Comparison of ENCODE assay signal across 12 cellular contexts in the genomic region with DNA sequence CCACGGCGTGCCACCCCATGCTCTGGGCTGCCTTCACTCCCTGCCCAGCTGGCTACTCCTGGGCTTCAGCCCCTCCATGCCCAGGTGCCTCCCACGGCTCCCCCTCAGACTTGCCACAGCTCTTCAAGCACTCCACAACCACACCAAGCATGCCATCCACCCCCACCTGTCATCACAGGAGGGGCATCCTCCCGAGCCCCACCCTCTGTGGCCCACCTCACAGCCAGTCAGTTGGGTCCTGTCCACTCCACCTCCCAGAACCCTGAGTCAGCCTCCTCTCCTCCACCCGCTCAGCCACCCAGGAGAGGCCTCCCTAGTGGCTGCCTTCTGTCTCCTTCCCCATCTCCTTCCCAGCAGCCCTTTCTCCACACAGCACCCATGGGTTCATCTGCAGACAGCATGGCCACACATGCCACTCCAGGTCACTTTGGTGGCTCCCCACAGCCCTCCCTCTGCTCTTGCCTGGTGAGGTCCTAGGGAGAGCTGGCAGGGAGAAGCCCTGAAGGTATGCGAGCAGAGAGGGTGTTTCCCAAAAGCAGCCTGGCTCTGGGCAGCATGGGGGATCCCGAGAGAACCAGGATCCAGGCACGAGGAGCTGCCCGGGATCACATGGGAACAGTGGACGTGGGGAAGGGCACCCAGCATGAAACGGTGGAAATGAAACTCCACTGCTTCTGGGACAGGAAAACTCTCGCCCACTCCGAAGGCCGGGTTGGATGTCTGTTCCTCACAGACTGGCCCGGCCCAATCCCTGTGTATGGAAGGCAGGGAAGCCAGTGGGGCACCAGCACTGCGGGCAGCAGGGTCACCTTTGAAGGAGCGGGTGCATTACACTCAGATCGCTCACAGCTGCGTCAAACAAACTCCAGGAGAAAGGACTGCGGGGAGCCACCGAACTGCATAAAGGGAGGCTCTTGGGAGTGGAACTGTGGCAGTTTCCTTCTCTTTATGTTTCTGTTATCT. TPM values are rescaled to one million over a fixed set of nuclear protein-coding genes. Genes with fewer than 3 reads are reported as not detected.
DNase-seq lines count a peak whose midpoint lies in the region; ATAC-seq, FAIRE-seq and TF ChIP-seq lines count a peak whose summit lies in the region.
"Had no signal": no experiment of that assay in that cellular context is flagged by ENCODE, and none has a peak within 500 bp of the region (broad histone marks: within the 10 kb centered on the region; RNA-seq: fewer than 3 reads in every experiment).

No MANE protein-coding gene starts in this region.

- H3K9ac ChIP-seq in astrocyte (ENCODE audit: low read length), result no peak overlapping the region
- H3K9ac ChIP-seq in neural progenitor cell, result no peak overlapping the region

- no peak overlapping the region for H3K27ac Mint-ChIP-seq in astrocyte (ENCODE audit: unreplicated experiment)
- no peak overlapping the region for H3K27ac Mint-ChIP-seq in neural progenitor cell

- H3F3A ChIP-seq in neural progenitor cell (ENCODE audit: low read depth), result no peaks in the 10 kb centered on the region

- H3K27me3 Mint-ChIP-seq in astrocyte (ENCODE audit: low read depth, unreplicated experiment) (peaks cover 13% of the 10 kb centered on the region), neural progenitor cell (ENCODE audit: insufficient read depth, low read depth) (peaks cover 31% of the 10 kb centered on the region)

- H3K36me3 Mint-ChIP-seq in astrocyte (ENCODE audit: low read depth, unreplicated experiment) (peaks cover 6% of the 10 kb centered on the region), neural progenitor cell (no peaks in the 10 kb centered on the region)
- H3K36me3 Mint-ChIP-seq: naive thymus-derived CD4-positive, alpha-beta T cell had no signal

- no peaks in the 10 kb centered on the region for H3K9me3 Mint-ChIP-seq in astrocyte (ENCODE audit: unreplicated experiment)
- peaks cover 10% of the 10 kb centered on the region for H3K9me3 Mint-ChIP-seq in neural progenitor cell

- H3K9me3 ChIP-seq in astrocyte (ENCODE audit: insufficient read depth, low read depth, low read length) (no peaks in the 10 kb centered on the region), neural progenitor cell (ENCODE audit: low read depth) (no peaks in the 10 kb centered on the region), upper lobe of left lung (no peaks in the 10 kb centered on the region)
- H3K9me3 ChIP-seq: body of pancreas had no signal

- peaks cover 4% of the 10 kb centered on the region for H3K27me3 ChIP-seq in astrocyte (ENCODE audit: insufficient read depth, low read length)
- peaks cover 65% of the 10 kb centered on the region for H3K27me3 ChIP-seq in neural progenitor cell
- peaks cover 0 to 7% (median 0%) of the 10 kb centered on the region in 4 donors for H3K27me3 ChIP-seq in upper lobe of left lung

- intact Hi-C loops in left cardiac atrium (cut with DNase I), result no loop called here

- DNase-seq in astrocyte (ENCODE audit: low read depth) (no peak), left cardiac atrium (no peak), neural progenitor cell (ENCODE audit: low spot score) (no peak), upper lobe of left lung (peak in 1 of 2 donors; percentile 50), T-helper 2 cell (no peak), NCI-H1105 (lab: John Stamatoyannopoulos, UW) (no peak)
- DNase-seq: naive thymus-derived CD4-positive, alpha-beta T cell; NCI-H1417 treated with DMSO at 0.1 percent for 48 hours; NCI-H526 had no signal

- H3K4me3 ChIP-seq in astrocyte (ENCODE audit: insufficient read depth, low read depth, low read length) (no peak overlapping the region), neural progenitor cell (no peak overlapping the region), upper lobe of left lung (peak overlapping the region in 3 of 4 donors; percentile 57 to 91 (median 62))
- H3K4me3 ChIP-seq: body of pancreas had no signal

- H3K4me1 Mint-ChIP-seq in astrocyte (ENCODE audit: low read depth, unreplicated experiment), result peaks cover 20% of the 10 kb centered on the region
- H3K4me1 Mint-ChIP-seq in neural progenitor cell, result peaks cover 11% of the 10 kb centered on the region

- H3K79me2 ChIP-seq in astrocyte (ENCODE audit: insufficient read depth, low read length) (peaks cover 7% of the 10 kb centered on the region), neural progenitor cell (ENCODE audit: low read depth) (no peaks in the 10 kb centered on the region)

- H3K4me2 ChIP-seq in astrocyte (ENCODE audit: low read length) (no peak overlapping the region), neural progenitor cell (no peak overlapping the region)

- no peak for TF ChIP-seq EP300 in upper lobe of left lung (IDR thresholded peaks at IDR 0.05)

- WGBS in upper lobe of left lung, 2 donors, result 56 to 63% methylated on average over 19 to 21 of the region's 21 CpGs

- ATAC-seq in left cardiac atrium, result peak; percentile 1 to 4
- ATAC-seq in upper lobe of left lung (ENCODE audit: low FRiP score in 2 of 2), result peak in 1 of 2 donors; percentile 3
- no peak for ATAC-seq in HG02763 (IDR thresholded peaks at IDR 0.05; ENCODE audit: unreplicated experiment)
- ATAC-seq: body of pancreas; naive thymus-derived CD4-positive, alpha-beta T cell had no signal

- H3K4me3 Mint-ChIP-seq in astrocyte (ENCODE audit: unreplicated experiment), result peak overlapping the region; percentile 91
- H3K4me3 Mint-ChIP-seq in neural progenitor cell, result peak overlapping the region; percentile 46

- H3K4me1 ChIP-seq in astrocyte (ENCODE audit: insufficient read depth, low read length) (peaks cover 13% of the 10 kb centered on the region), neural progenitor cell (peaks cover 4% of the 10 kb centered on the region), upper lobe of left lung (peaks cover 10 to 37% (median 31%) of the 10 kb centered on the region in 4 donors)

- FAIRE-seq in astrocyte (lab: Jason Lieb, UNC), result no peak
- FAIRE-seq: H54 had no signal

- H3K36me3 ChIP-seq in astrocyte (ENCODE audit: insufficient read depth, low read length) (no peaks in the 10 kb centered on the region), neural progenitor cell (no peaks in the 10 kb centered on the region), upper lobe of left lung (peaks cover 0 to 3% (median 0%) of the 10 kb centered on the region in 4 donors)

- H4K20me1 ChIP-seq in astrocyte (ENCODE audit: insufficient read depth, low read length), result peaks cover 10% of the 10 kb centered on the region
- peaks cover 12% of the 10 kb centered on the region for H4K20me1 ChIP-seq in neural progenitor cell (ENCODE audit: low read depth)

- TF ChIP-seq CTCF in astrocyte (IDR thresholded peaks at IDR 0.05; ENCODE audit: insufficient read depth, low read depth, low read length), result no peak
- TF ChIP-seq CTCF in neural progenitor cell (IDR thresholded peaks at IDR 0.05), result no peak
- no peak for TF ChIP-seq CTCF in upper lobe of left lung (IDR thresholded peaks at IDR 0.05)

- H2AFZ ChIP-seq in astrocyte (ENCODE audit: low read depth, low read length) (no peak overlapping the region), neural progenitor cell (replicated peaks) (no peak overlapping the region)

- no peak overlapping the region for H3K27ac ChIP-seq in astrocyte (ENCODE audit: low read depth, low read length)
- no peak overlapping the region for H3K27ac ChIP-seq in neural progenitor cell
- H3K27ac ChIP-seq in upper lobe of left lung, result peak overlapping the region; percentile 87 to 94 (median 89)

- peak in 2 of 4 donors; percentile 7 to 22 for TF ChIP-seq POLR2A in upper lobe of left lung (IDR thresholded peaks at IDR 0.05)

RNA-seq across cellular contexts. Expression of a gene that starts 2.7 kb away (rescaled TPM):
- 73.3 and 75.1 TPM in 2 replicates for total RNA-seq in astrocyte
- total RNA-seq in left cardiac atrium, result 100 to 1,000 TPM; 157 to 204 TPM
- 1.2 TPM in 1 of 2 replicates, not detected in the other for total RNA-seq in neural progenitor cell (ENCODE audit: low replicate concordance)
- 100 to 1,000 TPM in 4 of 6 donors, 10 to 100 TPM in 2; 33.6 to 169 (median 109) TPM for total RNA-seq in upper lobe of left lung

RNA-seq across cellular contexts. Expression of a gene that starts 26.7 kb away (rescaled TPM):
- total RNA-seq in astrocyte, result 0.18 TPM in 1 of 2 replicates, not detected in the other
- total RNA-seq in left cardiac atrium, result under 1 TPM in 1 of 2 donors, not detected in 1; 0.24 TPM
- not detected in 2 replicates for total RNA-seq in neural progenitor cell (ENCODE audit: low replicate concordance)
- under 1 TPM in 3 of 6 donors, not detected in 3; 0.17 to 0.46 (median 0.24) TPM for total RNA-seq in upper lobe of left lung
- total RNA-seq: naive thymus-derived CD4-positive, alpha-beta T cell had no signal

RNA-seq across cellular contexts. Expression of a gene that starts 28.7 kb away (rescaled TPM):
- 2.9 and 3.0 TPM in 2 replicates for total RNA-seq in astrocyte
- 1 to 10 TPM; 3.3 to 4.7 TPM for total RNA-seq in left cardiac atrium
- total RNA-seq in neural progenitor cell (ENCODE audit: low replicate concordance), result 22.8 and 30.6 TPM in 2 replicates
- 10 to 100 TPM in 2 of 6 donors, 1 to 10 TPM in 4; 6.4 to 13.1 (median 9.1) TPM for total RNA-seq in upper lobe of left lung

Comparison
In these comparisons a context has a peak if more than half of its experiments do, and no peak if none do; other contexts are left out.
1. H3K27ac ChIP-seq: peak in upper lobe of left lung (4 of 4); none in astrocyte (single experiment) and neural progenitor cell (single experiment).
2. H3K4me3 ChIP-seq: peak in upper lobe of left lung (3 of 4); none in astrocyte (single experiment) and neural progenitor cell (single experiment).
3. RNA of a gene that starts 2.7 kb away (total RNA-seq): 157 to 204 TPM in left cardiac atrium, 33.6 to 169 TPM in upper lobe of left lung and 73.3 to 75.1 TPM in astrocyte; 1.2 TPM in neural progenitor cell; every median in the first group is over 10 times any median in the second.